In genomic region chr9:85741875-85742629, GRCh38 we compare ENCODE assay signal across 8 cellular contexts. TPM values are rescaled to one million over a fixed set of nuclear protein-coding genes. Genes with fewer than 3 reads are reported as not detected.
DNase-seq lines count a peak whose midpoint lies in the region; ATAC-seq, FAIRE-seq and TF ChIP-seq lines count a peak whose summit lies in the region.

Gene AGTPBP1 (minus strand): TSS chr9:85741954. CDS start chr9:85712533, 29,421 bp downstream.

- 0 to 1% (median 0%) methylated on average over 39 to 78 of the region's 78 CpGs for WGBS in adipose tissue, 3 donors
- 0 to 2% (median 1%) methylated on average over 20 to 78 of the region's 78 CpGs for WGBS in heart left ventricle, 4 donors
- 1 to 3% methylated on average over 17 to 22 of the region's 78 CpGs for WGBS in upper lobe of left lung, 2 donors

- peaks cover 0 to 57% (median 15%) of the 10 kb centered on the region in 12 donors for H3K4me1 ChIP-seq in heart left ventricle
- H3K4me1 ChIP-seq in upper lobe of left lung, result peaks cover 3 to 19% (median 16%) of the 10 kb centered on the region in 4 donors

- CTCF ChIA-PET in T-cell (lab: Charles Lee), result interaction anchor here (0.5 to 2.1 kb wide), 4 partner anchors 13 to 86 kb away, joined by 3 to 11 read pairs (median 6); no protein-coding TSS in a partner anchor

- H3K27me3 Mint-ChIP-seq in T-cell, result peaks cover 0 to 4% of the 10 kb centered on the region in 2 donors

- peak within 1 kb of the TSS; percentile 4 for H3K27ac ChIP-seq in adipose tissue (ENCODE audit: low read depth, low read length)
- H3K27ac ChIP-seq in heart left ventricle, result peak within 1 kb of the TSS; percentile 69 to 95 (median 88)
- H3K27ac ChIP-seq in upper lobe of left lung, result peak within 1 kb of the TSS; percentile 89 to 96 (median 94)

- H3K9me3 ChIP-seq in heart left ventricle, result no peaks in the 10 kb centered on the region
- no peaks in the 10 kb centered on the region for H3K9me3 ChIP-seq in upper lobe of left lung

- TF ChIP-seq POLR2A in GM12891 (IDR thresholded peaks at IDR 0.05; ENCODE audit: low read depth, low read length) (no peak), heart left ventricle (IDR thresholded peaks at IDR 0.05) (peak; percentile 22 to 77), upper lobe of left lung (IDR thresholded peaks at IDR 0.05) (peak in 2 of 4 donors; percentile 11 to 81)

- POLR2A ChIA-PET in T-cell (lab: Charles Lee), result interaction anchor here (0.6 to 1.8 kb wide), 6 partner anchors 12 to 541 kb away, joined by 3 to 9 read pairs (median 4); partner anchors contain the start of genes ISCA1 (in 1 of the 2) and NAA35 (in 1 of the 2)

- H3K27ac Mint-ChIP-seq in T-cell, result peak within 1 kb of the TSS; percentile 92 to 98

- no peaks in the 10 kb centered on the region for H3K36me3 ChIP-seq in heart left ventricle
- no peaks in the 10 kb centered on the region for H3K36me3 ChIP-seq in upper lobe of left lung

- H3K4me1 Mint-ChIP-seq in T-cell, result peaks cover 38 to 46% (median 44%) of the 10 kb centered on the region in 3 donors

- peak within 1 kb of the TSS; percentile 91 to 95 (median 94) for H3K4me3 Mint-ChIP-seq in T-cell

- H3K4me3 ChIP-seq in heart left ventricle (peak within 1 kb of the TSS; percentile 81 to 100 (median 98)), upper lobe of left lung (peak within 1 kb of the TSS; percentile 72 to 95 (median 81))

- TF ChIP-seq EP300 in upper lobe of left lung (IDR thresholded peaks at IDR 0.05), result peak in 1 of 4 donors; percentile 43

- no peaks in the 10 kb centered on the region for H3K36me3 Mint-ChIP-seq in T-cell

- TF ChIP-seq CTCF in heart left ventricle (IDR thresholded peaks at IDR 0.05) (peak in 1 of 12 donors; percentile 12), upper lobe of left lung (IDR thresholded peaks at IDR 0.05) (peak in 2 of 6 experiments; percentile 3 to 20)

- DNase-seq in GM12891 (ENCODE audit: insufficient read length, low spot score), result peak; percentile 79
- peak; percentile 93 for DNase-seq in NCI-H1436 (lab: John Stamatoyannopoulos, UW)
- DNase-seq in T-cell, result peak; percentile 90 to 99 (median 97)
- peak; percentile 96 to 99 (median 97) for DNase-seq in heart left ventricle
- DNase-seq in posterior vena cava (ENCODE audit: low spot score), result peak; percentile 99
- peak; percentile 97 to 100 for DNase-seq in upper lobe of left lung

- peak; percentile 97 for FAIRE-seq in GM12891 (lab: Jason Lieb, UNC)

- intact Hi-C loops in heart left ventricle (cut with DNase I), result loop anchor here in 5 of 10 donors (5.0 to 10.0 kb wide), 4 partner anchors 40 to 63 kb away; no protein-coding TSS in a partner anchor
- intact Hi-C loops in posterior vena cava (cut with DNase I), result no loop called here

- peak; percentile 90 for ATAC-seq in HG02798 (IDR thresholded peaks at IDR 0.05; ENCODE audit: poor library complexity, unreplicated experiment)
- peak; percentile 81 to 95 (median 89) for ATAC-seq in T-cell (replicated peaks in 1 of 4)
- peak; percentile 94 to 99 (median 98) for ATAC-seq in heart left ventricle
- ATAC-seq in upper lobe of left lung (ENCODE audit: low FRiP score in 2 of 2), result peak; percentile 98 to 99

- H3K27me3 ChIP-seq in heart left ventricle (no peaks in the 10 kb centered on the region), upper lobe of left lung (no peaks in the 10 kb centered on the region)

- H3K9me3 Mint-ChIP-seq in T-cell, result no peaks in the 10 kb centered on the region

TF ChIP-seq in GM12891, 5 proteins besides CTCF, POLR2A, EP300 and RAD21:
- no peak for TF ChIP-seq TAF1 (IDR thresholded peaks at IDR 0.05; ENCODE audit: low read depth, low read length)
- TF ChIP-seq POLR2AphosphoS5 (IDR thresholded peaks at IDR 0.05; ENCODE audit: low read depth, low read length), result no peak
- TF ChIP-seq POU2F2 (IDR thresholded peaks at IDR 0.05; ENCODE audit: low read depth, low read length), result no peak
- TF ChIP-seq SPI1 (IDR thresholded peaks at IDR 0.05; ENCODE audit: low read depth, low read length), result no peak
- no peak for TF ChIP-seq PAX5 (IDR thresholded peaks at IDR 0.05; ENCODE audit: insufficient read depth, low read length, severe bottlenecking)

RNA-seq across cellular contexts. Expression of gene AGTPBP1, which starts in this region (rescaled TPM):
- 12.3 TPM for polyA plus RNA-seq in GM12891 (2012; ENCODE audit: low read depth, missing spikeins)
- total RNA-seq in T-cell (10 to 100 TPM; 46.2 to 66.7 (median 52.2) TPM), heart left ventricle (10 to 100 TPM; 39.5 to 72.4 (median 48.1) TPM), posterior vena cava (10 to 100 TPM; 24.8 to 29.8 TPM), upper lobe of left lung (10 to 100 TPM; 27.3 to 65.2 (median 40.4) TPM)
- polyA plus RNA-seq in adipose tissue (1 to 10 TPM; 3.6 to 7.2 (median 6.6) TPM), heart left ventricle (10 to 100 TPM in 1 of 2 donors, 1 to 10 TPM in 1; 7.1 to 23.0 TPM)

Comparison
In these comparisons a context has a peak if more than half of its experiments do, and no peak if none do; other contexts are left out.
1. Peak in every context shown above with its lines: DNase-seq, ATAC-seq, H3K4me3 ChIP-seq and H3K27ac ChIP-seq.
2. H3K27ac ChIP-seq: peak in every context shown above with its lines; median percentile 94 in upper lobe of left lung; 88 in heart left ventricle; 4 in adipose tissue.